Comparison of ENCODE assay signal across 1 cellular context in genomic region chr13:77319536-77319935, GRCh38.
TF ChIP-seq lines count a peak whose summit lies in the region.

No MANE protein-coding gene starts in this region.

TF ChIP-seq in HepG2, 621 proteins besides CTCF, POLR2A, EP300 and RAD21:
- TF ChIP-seq MIER2 (CRISPR knock-in tag; IDR thresholded peaks at IDR 0.05), result no peak
- TF ChIP-seq ZNF562 (CRISPR knock-in tag; IDR thresholded peaks at IDR 0.05; ENCODE audit: borderline replicate concordance), result no peak
- TF ChIP-seq KLF12 (CRISPR knock-in tag; IDR thresholded peaks at IDR 0.05; ENCODE audit: borderline replicate concordance), result no peak
- TF ChIP-seq E2F1 (CRISPR knock-in tag; IDR thresholded peaks at IDR 0.05), result no peak
- no peak for TF ChIP-seq TBX3 (IDR thresholded peaks at IDR 0.05; ENCODE audit: borderline replicate concordance)
- no peak for TF ChIP-seq ARNT2 (CRISPR knock-in tag; IDR thresholded peaks at IDR 0.05; ENCODE audit: low read depth)
- no peak for TF ChIP-seq ZHX1 (CRISPR knock-in tag; IDR thresholded peaks at IDR 0.05; ENCODE audit: low read depth)
- no peak for TF ChIP-seq ARID3A (IDR thresholded peaks at IDR 0.05; ENCODE audit: low read depth, low read length)
- no peak for TF ChIP-seq ZNF775 (CRISPR knock-in tag; IDR thresholded peaks at IDR 0.05; ENCODE audit: borderline replicate concordance)
- TF ChIP-seq GMEB1 (CRISPR knock-in tag; IDR thresholded peaks at IDR 0.05; ENCODE audit: borderline replicate concordance), result no peak
- no peak for TF ChIP-seq HOMEZ (CRISPR knock-in tag; IDR thresholded peaks at IDR 0.05; ENCODE audit: low read depth)
- no peak for TF ChIP-seq CC2D1A (CRISPR knock-in tag; IDR thresholded peaks at IDR 0.05)
- TF ChIP-seq CERS6 (CRISPR knock-in tag; IDR thresholded peaks at IDR 0.05), result no peak
- TF ChIP-seq ZNF816 (CRISPR knock-in tag; IDR thresholded peaks at IDR 0.05; ENCODE audit: borderline replicate concordance), result no peak
- no peak for TF ChIP-seq FOXK1 (CRISPR knock-in tag; IDR thresholded peaks at IDR 0.05; ENCODE audit: borderline replicate concordance, low read depth)
- no peak for TF ChIP-seq PHF21A (CRISPR knock-in tag; IDR thresholded peaks at IDR 0.05)
- TF ChIP-seq ISL2 (CRISPR knock-in tag; IDR thresholded peaks at IDR 0.05), result no peak
- TF ChIP-seq HCFC1 (IDR thresholded peaks at IDR 0.05; ENCODE audit: low read depth, low read length), result no peak
- TF ChIP-seq ZEB1 (IDR thresholded peaks at IDR 0.05; ENCODE audit: insufficient replicate concordance, low read depth), result no peak
